ENCODE assay signal across 29 cellular contexts in the genomic region with DNA sequence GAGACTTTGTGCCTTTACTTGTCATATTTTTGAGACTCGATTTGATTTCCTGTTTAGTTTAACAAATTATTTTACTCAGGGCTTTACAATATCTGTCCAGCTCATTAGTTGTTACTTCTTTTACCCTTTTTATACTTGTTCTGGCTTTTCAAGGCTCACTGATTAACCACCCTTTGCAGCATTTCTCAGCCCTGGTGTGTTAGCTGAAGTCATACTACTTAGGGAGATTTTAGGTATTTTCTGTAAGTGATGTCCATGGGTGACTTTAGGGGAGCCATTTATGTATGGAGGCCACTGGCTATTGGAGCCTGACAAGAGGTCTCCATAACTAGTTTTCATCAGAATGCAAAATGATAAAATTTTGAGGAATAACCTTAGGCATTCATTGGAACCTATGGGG.
"Had no signal": no experiment of that assay in that cellular context is flagged by ENCODE, and none has a peak within 500 bp of the region (broad histone marks: within the 10 kb centered on the region; RNA-seq: fewer than 3 reads in every experiment).

No MANE protein-coding gene starts in this region.

- H3K9me3 Mint-ChIP-seq: activated CD4-positive, alpha-beta T cell treated with anti-CD3 and anti-CD28 coated beads, Interleukin-2, amount 10 ng/mL, durations not matched to agents 24 days and 14 days; activated naive CD8-positive, alpha-beta T cell treated with anti-CD3 and anti-CD28 coated beads for 36 hours had no signal

- H3K4me1 Mint-ChIP-seq: activated CD4-positive, alpha-beta T cell treated with anti-CD3 and anti-CD28 coated beads, Interleukin-2, amount 10 ng/mL, durations not matched to agents 24 days and 14 days; activated naive CD8-positive, alpha-beta T cell treated with anti-CD3 and anti-CD28 coated beads for 36 hours had no signal

- ATAC-seq: PC-3, Right ventricle myocardium inferior had no signal

- H3K27ac ChIP-seq: brain microvascular endothelial cell, RWPE1, WERI-Rb-1 had no signal

- H3K27me3 ChIP-seq: brain microvascular endothelial cell had no signal

- DNase-seq: activated CD4-positive, alpha-beta T cell treated with anti-CD3 and anti-CD28 coated beads for 1 hour; activated CD4-positive, alpha-beta T cell treated with anti-CD3 and anti-CD28 coated beads, Interleukin-2, amount 10 ng/mL, durations not matched to agents 24 days and 14 days; activated CD4-positive, alpha-beta T cell treated with anti-CD3 and anti-CD28 coated beads, Interleukin-2, amount 50 U/mL, for 48 hours; activated CD4-positive, CD25-positive, alpha-beta regulatory T cell; activated effector memory CD4-positive, alpha-beta T cell treated with anti-CD3 and anti-CD28 coated beads, Interleukin-2, amount 50 U/mL, for 16 hours; activated naive CD4-positive, alpha-beta T cell; activated naive CD4-positive, alpha-beta T cell treated with anti-CD3 and anti-CD28 coated beads, Interleukin-2, amount 50 U/mL, for 16 hours; activated naive CD8-positive, alpha-beta T cell treated with anti-CD3 and anti-CD28 coated beads for 36 hours; activated T-cell treated with anti-CD3 and anti-CD28 coated beads, Interleukin-2, amount 50 U/mL, for 48 hours; amniotic stem cell; aorta; brain microvascular endothelial cell; central memory CD4-positive, alpha-beta T cell; Karpas-422; KBM-7; NCI-H1105; NCI-H1417 treated with DMSO at 0.1 percent for 48 hours; NCI-H187 treated with DMSO at 0.1 percent for 48 hours; NCI-H2081 treated with DMSO at 0.1 percent for 48 hours; NCI-H226; NCI-H446 treated with DMSO at 0.1 percent for 48 hours; NCI-H524; PC-3; SIG-M5; T1000; WERI-Rb-1 had no signal

- H3K27ac Mint-ChIP-seq: activated CD4-positive, alpha-beta T cell treated with anti-CD3 and anti-CD28 coated beads, Interleukin-2, amount 10 ng/mL, durations not matched to agents 24 days and 14 days; activated naive CD8-positive, alpha-beta T cell treated with anti-CD3 and anti-CD28 coated beads for 36 hours had no signal

- H3K27me3 Mint-ChIP-seq: activated CD4-positive, alpha-beta T cell treated with anti-CD3 and anti-CD28 coated beads, Interleukin-2, amount 10 ng/mL, durations not matched to agents 24 days and 14 days; activated naive CD8-positive, alpha-beta T cell treated with anti-CD3 and anti-CD28 coated beads for 36 hours had no signal

- FAIRE-seq: RCC 7860 had no signal

- H3K36me3 Mint-ChIP-seq: activated naive CD8-positive, alpha-beta T cell treated with anti-CD3 and anti-CD28 coated beads for 36 hours had no signal

- H3K4me3 Mint-ChIP-seq: activated CD4-positive, alpha-beta T cell treated with anti-CD3 and anti-CD28 coated beads, Interleukin-2, amount 10 ng/mL, durations not matched to agents 24 days and 14 days; activated naive CD8-positive, alpha-beta T cell treated with anti-CD3 and anti-CD28 coated beads for 36 hours had no signal

- H3K36me3 ChIP-seq: brain microvascular endothelial cell, WERI-Rb-1 had no signal
